ENCODE assay signal across 25 cellular contexts in genomic region chr2:222882484-222882928, GRCh38. TPM values are rescaled to one million over a fixed set of nuclear protein-coding genes. Genes with fewer than 3 reads are reported as not detected.
DNase-seq lines count a peak whose midpoint lies in the region; ATAC-seq and TF ChIP-seq lines count a peak whose summit lies in the region.
"Had no signal": no experiment of that assay in that cellular context is flagged by ENCODE, and none has a peak within 500 bp of the region (broad histone marks: within the 10 kb centered on the region; RNA-seq: fewer than 3 reads in every experiment).

No MANE protein-coding gene starts in this region.

- H3K36me3 Mint-ChIP-seq in MCF 10A (ENCODE audit: insufficient read depth, unreplicated experiment) = peaks cover 8% of the 10 kb centered on the region
- H3K36me3 Mint-ChIP-seq: activated naive CD4-positive, alpha-beta T cell treated with anti-CD3 and anti-CD28 coated beads, Interleukin-2, amount 50 U/mL, for 72 hours; stimulated activated effector memory CD8-positive, alpha-beta T cell treated with anti-CD3 and anti-CD28 coated beads, Interleukin-12 subunit alpha, Interleukin-12 subunit beta, amount 100 ng/mL, for 72 hours had no signal

- in situ Hi-C loops in G401 (cut with HindIII; ENCODE audit: low sequenced_read_pairs) = no loop called here

- peak; percentile 24 for DNase-seq in G401 (ENCODE audit: low spot score)
- peak; percentile 53 for DNase-seq in MCF 10A (ENCODE audit: unreplicated experiment)
- peak; percentile 66 for DNase-seq in kidney tubule cell (ENCODE audit: low spot score)
- DNase-seq in NCI-H2081 treated with DMSO at 0.1 percent for 48 hours (lab: John Stamatoyannopoulos, UW) = no peak
- DNase-seq in stimulated activated CD4-positive, alpha-beta T cell treated with anti-CD3 and anti-CD28 coated beads, Interleukin-4, amount 100 ng/mL, for 24 hours = no peak
- DNase-seq: activated CD4-positive, alpha-beta T cell treated with anti-CD3 and anti-CD28 coated beads, Interleukin-2, amount 10 ng/mL, durations not matched to agents 7 days and 5 days; amygdala; brain microvascular endothelial cell; GDM1; HFFc6; hippocampal formation; NCI-H1417; NCI-H2029 treated with DMSO at 0.1 percent for 48 hours; NCI-H446; NCI-H82; stimulated activated CD4-positive, alpha-beta T cell treated with anti-CD3 and anti-CD28 coated beads, Interleukin-15, amount 100 ng/mL, for 24 hours; T-cell had no signal

- CTCF ChIA-PET in MCF 10A (lab: Yijun Ruan, JAX) = interaction anchor here (0.8 to 2.3 kb wide), 6 partner anchors 20 to 192 kb away, joined by 3 to 7 read pairs (median 4); no protein-coding TSS in a partner anchor

- TF ChIP-seq CTCF in C4-2B (conservative IDR thresholded peaks at IDR 0.05) (no peak), MCF 10A (IDR thresholded peaks at IDR 0.05; ENCODE audit: unreplicated experiment) (no peak)

- peak overlapping the region; percentile 49 for H3K27ac ChIP-seq in C4-2B
- H3K27ac ChIP-seq: brain microvascular endothelial cell, prostate gland had no signal

- H3K4me3 Mint-ChIP-seq in MCF 10A (ENCODE audit: unreplicated experiment) = no peak overlapping the region
- H3K4me3 Mint-ChIP-seq: activated CD4-positive, alpha-beta T cell treated with anti-CD3 and anti-CD28 coated beads, Interleukin-2, amount 10 ng/mL, durations not matched to agents 7 days and 5 days; GM23338; HFFc6; stimulated activated effector memory CD8-positive, alpha-beta T cell treated with anti-CD3 and anti-CD28 coated beads, Interleukin-12 subunit alpha, Interleukin-12 subunit beta, amount 100 ng/mL, for 72 hours; T-cell; type B pancreatic cell had no signal

- H3K27me3 Mint-ChIP-seq in MCF 10A (ENCODE audit: insufficient read depth, unreplicated experiment) = no peaks in the 10 kb centered on the region
- H3K27me3 Mint-ChIP-seq: activated CD4-positive, alpha-beta T cell treated with anti-CD3 and anti-CD28 coated beads, Interleukin-2, amount 10 ng/mL, durations not matched to agents 7 days and 5 days; T-cell; type B pancreatic cell had no signal

- H3K9me3 Mint-ChIP-seq in MCF 10A (ENCODE audit: unreplicated experiment) = no peaks in the 10 kb centered on the region
- H3K9me3 Mint-ChIP-seq: activated CD4-positive, alpha-beta T cell treated with anti-CD3 and anti-CD28 coated beads, Interleukin-2, amount 10 ng/mL, durations not matched to agents 7 days and 5 days; activated naive CD4-positive, alpha-beta T cell treated with anti-CD3 and anti-CD28 coated beads, Interleukin-2, amount 50 U/mL, for 72 hours; HFFc6; stimulated activated effector memory CD8-positive, alpha-beta T cell treated with anti-CD3 and anti-CD28 coated beads, Interleukin-12 subunit alpha, Interleukin-12 subunit beta, amount 100 ng/mL, for 72 hours; T-cell; type B pancreatic cell had no signal

- H3K27ac Mint-ChIP-seq in MCF 10A (ENCODE audit: low read depth, unreplicated experiment) = peak overlapping the region; percentile 12
- H3K27ac Mint-ChIP-seq: activated CD4-positive, alpha-beta T cell treated with anti-CD3 and anti-CD28 coated beads, Interleukin-2, amount 10 ng/mL, durations not matched to agents 7 days and 5 days; activated naive CD4-positive, alpha-beta T cell treated with anti-CD3 and anti-CD28 coated beads, Interleukin-2, amount 50 U/mL, for 72 hours; GM23338; HFFc6; stimulated activated effector memory CD8-positive, alpha-beta T cell treated with anti-CD3 and anti-CD28 coated beads, Interleukin-12 subunit alpha, Interleukin-12 subunit beta, amount 100 ng/mL, for 72 hours; T-cell; type B pancreatic cell had no signal

- no TSS peak for BruUV-seq in MCF 10A (replicated peaks; lab: Mats Ljungman, UMichigan)

- intact Hi-C loops in MCF 10A (cut with micrococcal nuclease) = no loop called here

- ATAC-seq in HG02763 (IDR thresholded peaks at IDR 0.05; ENCODE audit: unreplicated experiment) (no peak), HG02852 (IDR thresholded peaks at IDR 0.05; ENCODE audit: unreplicated experiment) (no peak)
- ATAC-seq: activated naive CD4-positive, alpha-beta T cell treated with anti-CD3 and anti-CD28 coated beads, Interleukin-2, amount 50 U/mL, for 72 hours; GM23338; stimulated activated effector memory CD8-positive, alpha-beta T cell treated with anti-CD3 and anti-CD28 coated beads, Interleukin-12 subunit alpha, Interleukin-12 subunit beta, amount 100 ng/mL, for 72 hours; T-cell had no signal

- peaks cover 56% of the 10 kb centered on the region for H3K4me1 Mint-ChIP-seq in MCF 10A (ENCODE audit: insufficient read depth, unreplicated experiment)

- POLR2A ChIA-PET in MCF 10A (lab: Yijun Ruan, JAX) = interaction anchor here (0.6 to 13.3 kb wide), 4 partner anchors 8 to 459 kb away, joined by 3 to 240 read pairs (median 4); partner anchors contain the start of gene ACSL3

RNA-seq across cellular contexts. Expression of gene ACSL3, which starts 21.7 kb away (rescaled TPM):
- total RNA-seq in G401 (2014; rRNA removed; shearing (Covaris generic)) = 90.3 and 124 TPM in 2 replicates
- 183 and 203 TPM in 2 replicates for total RNA-seq in MCF 10A (2022)

Comparison
In these comparisons a context has a peak if more than half of its experiments do, and no peak if none do; other contexts are left out.
1. DNase-seq: peak in G401 (single experiment), MCF 10A (single experiment) and kidney tubule cell (single experiment); none in NCI-H2081 treated with DMSO at 0.1 percent for 48 hours (single experiment) and stimulated activated CD4-positive, alpha-beta T cell treated with anti-CD3 and anti-CD28 coated beads, Interleukin-4, amount 100 ng/mL, for 24 hours (single experiment).